ENCODE assay signal across 9 cellular contexts in genomic region chr2:216829533-216829932, GRCh38. TPM values are rescaled to one million over a fixed set of nuclear protein-coding genes. Genes with fewer than 3 reads are reported as not detected.
A peak's percentile ranks its signal among the peaks of the same experiment; 100 is the strongest.
DNase-seq lines count a peak whose midpoint lies in the region; ATAC-seq, FAIRE-seq and TF ChIP-seq lines count a peak whose summit lies in the region.
"Had no signal": no experiment of that assay in that cellular context is flagged by ENCODE, and none has a peak within 500 bp of the region (broad histone marks: within the 10 kb centered on the region; RNA-seq: fewer than 3 reads in every experiment).

No MANE protein-coding gene starts in this region.

- H3K4me1 ChIP-seq in liver (ENCODE audit: control insufficient read depth in 4 of 4, insufficient read depth in 4 of 4, low read length in 3 of 4) (peaks cover 3 to 9% (median 5%) of the 10 kb centered on the region in 4 donors), HepG2 (ENCODE audit: insufficient read depth, low read length) (no peaks in the 10 kb centered on the region), aorta (ENCODE audit: control insufficient read depth in 1 of 2, insufficient read depth in 2 of 2, low read length in 2 of 2) (no peaks in the 10 kb centered on the region)

- FAIRE-seq in HepG2 (lab: Jason Lieb, UNC), result no peak

- no peak for TF ChIP-seq POLR2A in HepG2 (IDR thresholded peaks at IDR 0.05; ENCODE audit: insufficient read depth in 1 of 2, low read depth in 2 of 2, low read length in 2 of 2)

- H3K27me3 ChIP-seq in liver (ENCODE audit: control insufficient read depth in 4 of 4, insufficient read depth in 4 of 4, low read length in 3 of 4) (no peaks in the 10 kb centered on the region), HepG2 (ENCODE audit: control insufficient read depth in 1 of 2, insufficient read depth in 2 of 2, low read length in 2 of 2) (peaks cover 0 to 12% of the 10 kb centered on the region in 2 experiments; a peak in 2 of 5 replicates), aorta (ENCODE audit: control insufficient read depth in 1 of 2, insufficient read depth in 2 of 2, low read length in 1 of 2) (no peaks in the 10 kb centered on the region)

- H3K27me3 Mint-ChIP-seq in MCF 10A (ENCODE audit: insufficient read depth, unreplicated experiment), result peaks cover 51% of the 10 kb centered on the region

- H3K4me3 ChIP-seq in liver (ENCODE audit: low read depth in 1 of 3, low read length in 3 of 3), result no peak overlapping the region
- H3K4me3 ChIP-seq in HepG2 (replicated peaks in 1 of 3; ENCODE audit: insufficient read depth in 1 of 3, low read depth in 2 of 3, low read length in 3 of 3), result no peak overlapping the region
- no peak overlapping the region for H3K4me3 ChIP-seq in aorta (ENCODE audit: low read length in 2 of 2)

- H3K9me3 ChIP-seq in liver (ENCODE audit: control insufficient read depth in 4 of 4, low read length in 3 of 4) (no peaks in the 10 kb centered on the region), HepG2 (ENCODE audit: low read length) (no peaks in the 10 kb centered on the region), aorta (ENCODE audit: control insufficient read depth, low read length) (no peaks in the 10 kb centered on the region)

- 17% methylated on average over 4 of the region's 4 CpGs for WGBS in liver
- 5% methylated on average over 4 of the region's 4 CpGs for WGBS in HepG2 (ENCODE audit: low lambda C conversion rate)
- WGBS in aorta, 2 donors, result 13 to 20% methylated on average over 4 of the region's 4 CpGs

- H3K36me3 Mint-ChIP-seq in MCF 10A (ENCODE audit: insufficient read depth, unreplicated experiment), result no peaks in the 10 kb centered on the region
- H3K36me3 Mint-ChIP-seq: stimulated activated effector memory CD8-positive, alpha-beta T cell treated with anti-CD3 and anti-CD28 coated beads, Interleukin-12 subunit alpha, Interleukin-12 subunit beta, amount 100 ng/mL, for 72 hours had no signal

- no peak for TF ChIP-seq EP300 in HepG2 (IDR thresholded peaks at IDR 0.05; ENCODE audit: low read depth in 2 of 2, low read length in 2 of 2)
- TF ChIP-seq EP300 in HepG2 (CRISPR knock-in tag; IDR thresholded peaks at IDR 0.05; ENCODE audit: borderline replicate concordance), result no peak

- H2AFZ ChIP-seq in HepG2 (ENCODE audit: low read length), result no peak overlapping the region

- CTCF ChIA-PET in HepG2 (lab: Yijun Ruan, JAX; ENCODE audit: low intra/inter-chr PET ratio, low total read pairs), result no interaction called here
- CTCF ChIA-PET in MCF 10A (lab: Yijun Ruan, JAX), result interaction anchor here (0.6 to 0.8 kb wide), 3 partner anchors 26 to 821 kb away, joined by 3 to 4 read pairs (median 3); no protein-coding TSS in a partner anchor

- TF ChIP-seq RAD21 in liver (IDR thresholded peaks at IDR 0.05) (peak; percentile 75), HepG2 (CRISPR knock-in tag; IDR thresholded peaks at IDR 0.05) (no peak)

- no TSS peak for BruUV-seq in HepG2 (replicated peaks; lab: Mats Ljungman, UMichigan)
- BruUV-seq in MCF 10A (replicated peaks; lab: Mats Ljungman, UMichigan), result no TSS peak

- H3K27ac ChIP-seq in liver (ENCODE audit: low read depth in 1 of 2, low read length in 2 of 2) (peak overlapping the region; percentile 35 to 63), HepG2 (ENCODE audit: extremely low read length, insufficient read depth, low read length) (no peak overlapping the region), aorta (ENCODE audit: low read depth in 1 of 2, low read length in 2 of 2) (no peak overlapping the region)

- in situ Hi-C loops in HepG2 (cut with HindIII; ENCODE audit: extremely low pct_ligation_motif_present, low pct_unique_long_range_greater_than_20kb), result no loop called here

- H3K36me3 ChIP-seq in liver (ENCODE audit: control insufficient read depth in 4 of 4, insufficient read depth in 3 of 4, low read depth in 1 of 4, low read length in 3 of 4) (no peaks in the 10 kb centered on the region), HepG2 (replicated peaks in 1 of 2; ENCODE audit: control insufficient read depth in 1 of 2, insufficient read depth in 2 of 2, low read length in 2 of 2) (no peaks in the 10 kb centered on the region), aorta (ENCODE audit: control insufficient read depth in 1 of 2, insufficient read depth in 2 of 2, low read length in 1 of 2) (no peaks in the 10 kb centered on the region)

- intact Hi-C loops in HepG2 (cut with micrococcal nuclease; ENCODE audit: unreplicated experiment) (no loop called here), MCF 10A (cut with micrococcal nuclease) (no loop called here), aorta (cut with DNase I) (loop anchor here in 1 of 2 donors (5.0 kb wide), 1 partner anchor 37 kb away; no protein-coding TSS in a partner anchor)

- no peaks in the 10 kb centered on the region for H4K20me1 ChIP-seq in HepG2 (ENCODE audit: insufficient read depth, low read length)

- no peaks in the 10 kb centered on the region for H3K79me2 ChIP-seq in HepG2 (ENCODE audit: insufficient read depth, low read length)

- H3K4me1 Mint-ChIP-seq in MCF 10A (ENCODE audit: insufficient read depth, unreplicated experiment), result no peaks in the 10 kb centered on the region
- H3K4me1 Mint-ChIP-seq: stimulated activated effector memory CD8-positive, alpha-beta T cell treated with anti-CD3 and anti-CD28 coated beads, Interleukin-12 subunit alpha, Interleukin-12 subunit beta, amount 100 ng/mL, for 72 hours had no signal

- ATAC-seq in HepG2 (no peak), aorta (ENCODE audit: low FRiP score) (peak; percentile 87)
- ATAC-seq: stimulated activated effector memory CD8-positive, alpha-beta T cell treated with anti-CD3 and anti-CD28 coated beads, Interleukin-12 subunit alpha, Interleukin-12 subunit beta, amount 100 ng/mL, for 72 hours had no signal

- POLR2A ChIA-PET in HepG2 (lab: Yijun Ruan, JAX), result no interaction called here
- POLR2A ChIA-PET in MCF 10A (lab: Yijun Ruan, JAX), result no interaction called here

- H3K4me3 Mint-ChIP-seq in MCF 10A (ENCODE audit: unreplicated experiment), result no peak overlapping the region
- H3K4me3 Mint-ChIP-seq: stimulated activated effector memory CD8-positive, alpha-beta T cell treated with anti-CD3 and anti-CD28 coated beads, Interleukin-12 subunit alpha, Interleukin-12 subunit beta, amount 100 ng/mL, for 72 hours had no signal

- DNase-seq in HepG2 (ENCODE audit: low spot score) (no peak), MCF 10A (ENCODE audit: unreplicated experiment) (peak; percentile 68), left kidney (ENCODE audit: low read depth, low spot score) (peak; percentile 38), aorta (peak; percentile 91 to 93), HPDE6-E6E7 (ENCODE audit: extremely low spot score) (no peak)
- no peak for DNase-seq in activated CD8-positive, alpha-beta memory T cell treated with anti-CD3 and anti-CD28 coated beads for 24 hours
- no peak for DNase-seq in activated CD4-positive, alpha-beta T cell treated with anti-CD3 and anti-CD28 coated beads for 48 hours

- no peaks in the 10 kb centered on the region for H3K9me3 Mint-ChIP-seq in MCF 10A (ENCODE audit: unreplicated experiment)

- H3K27ac Mint-ChIP-seq in MCF 10A (ENCODE audit: low read depth, unreplicated experiment), result no peak overlapping the region
- H3K27ac Mint-ChIP-seq: stimulated activated effector memory CD8-positive, alpha-beta T cell treated with anti-CD3 and anti-CD28 coated beads, Interleukin-12 subunit alpha, Interleukin-12 subunit beta, amount 100 ng/mL, for 72 hours had no signal

- no peak overlapping the region for H3K4me2 ChIP-seq in HepG2 (ENCODE audit: low read depth, low read length)

- TF ChIP-seq CTCF in liver (IDR thresholded peaks at IDR 0.05; ENCODE audit: low read depth, low read length, missing input control), result no peak
- no peak for TF ChIP-seq CTCF in HepG2 (CRISPR knock-in tag; IDR thresholded peaks at IDR 0.05)
- TF ChIP-seq CTCF in MCF 10A (IDR thresholded peaks at IDR 0.05; ENCODE audit: unreplicated experiment), result no peak

- peak overlapping the region in 1 of 2 donors; percentile 6 for H3K9ac ChIP-seq in liver (ENCODE audit: low read depth in 1 of 2, low read length in 2 of 2)
- no peak overlapping the region for H3K9ac ChIP-seq in HepG2 (ENCODE audit: insufficient read depth, low read depth, low read length)

TF ChIP-seq in liver, 16 proteins besides CTCF, POLR2A, EP300 and RAD21 (continues in another document):
- TF ChIP-seq SP1 (IDR thresholded peaks at IDR 0.05) (peak; percentile 94), JUND (IDR thresholded peaks at IDR 0.05) (peak; percentile 92 to 94)

RNA-seq across cellular contexts. Expression of gene TNP1, which starts 30.3 kb away (rescaled TPM):
- total RNA-seq in liver, result not detected
- not detected for polyA plus RNA-seq in liver
- total RNA-seq in HepG2 (2016; rRNA removed; fragmentation: Illumina TruSeq; extraction: Trizol), result not detected in 2 replicates
- total RNA-seq in HepG2 (2016; cell fraction: cytosol; rRNA removed; fragmentation: Illumina TruSeq; extraction: Trizol; ENCODE audit: low read depth), result not detected in 2 replicates
- total RNA-seq in HepG2 (2016; cell fraction: insoluble cytoplasmic fraction; rRNA removed; fragmentation: Illumina TruSeq; extraction: Trizol), result not detected in 2 replicates
- not detected in 2 replicates for total RNA-seq in HepG2 (2016; cell fraction: membrane; rRNA removed; fragmentation: Illumina TruSeq; extraction: Trizol)
- not detected in 2 replicates for total RNA-seq in HepG2 (2016; cell fraction: nucleus; rRNA removed; fragmentation: Illumina TruSeq; extraction: Trizol)
- polyA plus RNA-seq in HepG2 (2011; rRNA removed), result not detected in 2 replicates
- not detected in 2 replicates for polyA plus RNA-seq in HepG2 (2011; cell fraction: cytosol; rRNA removed)
- not detected in 2 replicates for polyA plus RNA-seq in HepG2 (2011; cell fraction: nucleus; rRNA removed)
- not detected in 2 replicates for polyA plus RNA-seq in HepG2 (2012)
- 0.45 TPM in 1 of 2 replicates, not detected in the other for polyA plus RNA-seq in HepG2 (2016; cell fraction: cytosol; fragmentation: Illumina TruSeq; extraction: Trizol; ENCODE audit: low read depth)
- polyA plus RNA-seq in HepG2 (2016; cell fraction: insoluble cytoplasmic fraction; fragmentation: Illumina TruSeq; extraction: Trizol; ENCODE audit: low read depth), result not detected in 2 replicates
- polyA plus RNA-seq in HepG2 (2016; cell fraction: membrane; fragmentation: Illumina TruSeq; extraction: Trizol; ENCODE audit: low read depth), result not detected in 2 replicates
- polyA plus RNA-seq in HepG2 (2016; cell fraction: nucleus; fragmentation: Illumina TruSeq; extraction: Trizol; ENCODE audit: insufficient read depth, low read depth), result not detected in 2 replicates
- polyA minus RNA-seq in HepG2 (2011; rRNA and poly(A)+ RNA removed; ENCODE audit: low replicate concordance), result not detected in 2 replicates
- polyA minus RNA-seq in HepG2 (2011; cell fraction: cytosol; rRNA and poly(A)+ RNA removed), result not detected in 2 replicates
- not detected in 2 replicates for polyA minus RNA-seq in HepG2 (2011; cell fraction: nucleus; rRNA and poly(A)+ RNA removed)
- total RNA-seq in MCF 10A (2022), result not detected in 2 replicates
- not detected for total RNA-seq in aorta
- not detected for polyA plus RNA-seq in aorta

Comparison
In these comparisons a context has a peak if more than half of its experiments do, and no peak if none do; other contexts are left out.
1. H3K27ac ChIP-seq: peak in liver (2 of 2); none in HepG2 (single experiment) and aorta (0 of 2).
2. DNase-seq: peak in MCF 10A (single experiment), left kidney (single experiment) and aorta (2 of 2); none in HepG2 (single experiment), activated CD8-positive, alpha-beta memory T cell treated with anti-CD3 and anti-CD28 coated beads for 24 hours (single experiment), HPDE6-E6E7 (single experiment) and activated CD4-positive, alpha-beta T cell treated with anti-CD3 and anti-CD28 coated beads for 48 hours (single experiment).